In genomic region chr7:139393621-139394215, GRCh38 we compare ENCODE assay signal across 19 cellular contexts. TPM values are rescaled to one million over a fixed set of nuclear protein-coding genes. Genes with fewer than 3 reads are reported as not detected.
DNase-seq lines count a peak whose midpoint lies in the region; ATAC-seq and TF ChIP-seq lines count a peak whose summit lies in the region.
"Had no signal": no experiment of that assay in that cellular context is flagged by ENCODE, and none has a peak within 500 bp of the region (broad histone marks: within the 10 kb centered on the region; RNA-seq: fewer than 3 reads in every experiment).

No MANE protein-coding gene starts in this region.

- no peak for ATAC-seq in GM18868 (IDR thresholded peaks at IDR 0.05; ENCODE audit: unreplicated experiment)
- ATAC-seq: heart left ventricle; stimulated activated effector memory CD8-positive, alpha-beta T cell treated with anti-CD3 and anti-CD28 coated beads, Interleukin-12 subunit alpha, Interleukin-12 subunit beta, amount 100 ng/mL, for 72 hours had no signal

- peaks cover 24% of the 10 kb centered on the region for H3K4me1 Mint-ChIP-seq in T-helper 2 cell treated with Interferon-gamma antibody and Interleukin-4, amounts not matched to agents 5 μg/mL and 100 μg/mL, for 36 hours (ENCODE audit: low read depth)
- H3K4me1 Mint-ChIP-seq in activated CD4-positive, alpha-beta memory T cell treated with anti-CD3 and anti-CD28 coated beads, Interleukin-2, amount 10 ng/mL, durations not matched to agents 7 days and 5 days = peaks cover 38% of the 10 kb centered on the region

- H3K27ac Mint-ChIP-seq in T-helper 2 cell treated with Interferon-gamma antibody and Interleukin-4, amounts not matched to agents 5 μg/mL and 100 μg/mL, for 36 hours = peak overlapping the region; percentile 64
- peak overlapping the region; percentile 74 for H3K27ac Mint-ChIP-seq in activated CD4-positive, alpha-beta memory T cell treated with anti-CD3 and anti-CD28 coated beads, Interleukin-2, amount 10 ng/mL, durations not matched to agents 7 days and 5 days

- peaks cover 51% of the 10 kb centered on the region for H3K36me3 Mint-ChIP-seq in T-helper 2 cell treated with Interferon-gamma antibody and Interleukin-4, amounts not matched to agents 5 μg/mL and 100 μg/mL, for 36 hours (ENCODE audit: low read depth)
- peaks cover 57% of the 10 kb centered on the region for H3K36me3 Mint-ChIP-seq in activated CD4-positive, alpha-beta memory T cell treated with anti-CD3 and anti-CD28 coated beads, Interleukin-2, amount 10 ng/mL, durations not matched to agents 7 days and 5 days (ENCODE audit: low read depth)

- CTCF ChIA-PET in activated CD4-positive, alpha-beta memory T cell treated with anti-CD3 and anti-CD28 coated beads, Interleukin-2, amount 10 ng/mL, durations not matched to agents 7 days and 5 days (lab: Charles Lee) = interaction anchor here (1.4 to 3.9 kb wide), 3 partner anchors 12 to 41 kb away, joined by 4 to 17 read pairs (median 4); no protein-coding TSS in a partner anchor
- CTCF ChIA-PET in RWPE1 (lab: Yijun Ruan, JAX) = no interaction called here

- no peak for TF ChIP-seq CTCF in RWPE1 (conservative IDR thresholded peaks at IDR 0.05; ENCODE audit: low read depth)

- no peaks in the 10 kb centered on the region for H3K9me3 Mint-ChIP-seq in T-helper 2 cell treated with Interferon-gamma antibody and Interleukin-4, amounts not matched to agents 5 μg/mL and 100 μg/mL, for 36 hours
- H3K9me3 Mint-ChIP-seq in activated CD4-positive, alpha-beta memory T cell treated with anti-CD3 and anti-CD28 coated beads, Interleukin-2, amount 10 ng/mL, durations not matched to agents 7 days and 5 days = no peaks in the 10 kb centered on the region
- H3K9me3 Mint-ChIP-seq: stimulated activated effector memory CD8-positive, alpha-beta T cell treated with anti-CD3 and anti-CD28 coated beads, Interleukin-12 subunit alpha, Interleukin-12 subunit beta, amount 100 ng/mL, for 72 hours had no signal

- H3K4me3 Mint-ChIP-seq in T-helper 2 cell treated with Interferon-gamma antibody and Interleukin-4, amounts not matched to agents 5 μg/mL and 100 μg/mL, for 36 hours = no peak overlapping the region
- H3K4me3 Mint-ChIP-seq in activated CD4-positive, alpha-beta memory T cell treated with anti-CD3 and anti-CD28 coated beads, Interleukin-2, amount 10 ng/mL, durations not matched to agents 7 days and 5 days = no peak overlapping the region
- H3K4me3 Mint-ChIP-seq: stimulated activated effector memory CD8-positive, alpha-beta T cell treated with anti-CD3 and anti-CD28 coated beads, Interleukin-12 subunit alpha, Interleukin-12 subunit beta, amount 100 ng/mL, for 72 hours had no signal

- H3K27ac ChIP-seq in RWPE1 = no peak overlapping the region
- H3K27ac ChIP-seq: 22Rv1, esophagus squamous epithelium, heart left ventricle, tibial nerve had no signal

- no peak for DNase-seq in T-helper 2 cell treated with Interferon-gamma antibody and Interleukin-4, amounts not matched to agents 5 μg/mL and 100 μg/mL, for 36 hours (ENCODE audit: low spot score)
- DNase-seq in T-helper 2 cell = no peak
- DNase-seq in GM04503 (ENCODE audit: low read depth) = peak; percentile 3
- no peak for DNase-seq in activated CD4-positive, alpha-beta memory T cell treated with anti-CD3 and anti-CD28 coated beads, Interleukin-2, amount 10 ng/mL, durations not matched to agents 7 days and 5 days
- peak; percentile 5 for DNase-seq in myocyte (ENCODE audit: low read depth)
- DNase-seq in stimulated activated CD4-positive, alpha-beta T cell treated with anti-CD3 and anti-CD28 coated beads, Interleukin-4, amount 100 ng/mL, for 1 hour = no peak
- DNase-seq in RWPE1 (ENCODE audit: low spot score) = no peak
- DNase-seq: BE2C, DMS153, esophagus squamous epithelium, heart left ventricle, Karpas-422, mammary epithelial cell, NCI-H1417, NCI-H774 had no signal

- POLR2A ChIA-PET in activated CD4-positive, alpha-beta memory T cell treated with anti-CD3 and anti-CD28 coated beads, Interleukin-2, amount 10 ng/mL, durations not matched to agents 7 days and 5 days (lab: Charles Lee) = interaction anchor here (0.6 to 2.6 kb wide), 6 partner anchors 9 to 34 kb away, joined by 3 to 27 read pairs (median 3); partner anchors contain the start of gene LUC7L2
- POLR2A ChIA-PET in RWPE1 (lab: Yijun Ruan, JAX; ENCODE audit: low non-redundant PET) = interaction anchor here (1.1 kb wide), 1 partner anchor 13 kb away, joined by 3 read pairs; no protein-coding TSS in a partner anchor

- H3K27me3 Mint-ChIP-seq in T-helper 2 cell treated with Interferon-gamma antibody and Interleukin-4, amounts not matched to agents 5 μg/mL and 100 μg/mL, for 36 hours (ENCODE audit: low read depth) = no peaks in the 10 kb centered on the region
- no peaks in the 10 kb centered on the region for H3K27me3 Mint-ChIP-seq in activated CD4-positive, alpha-beta memory T cell treated with anti-CD3 and anti-CD28 coated beads, Interleukin-2, amount 10 ng/mL, durations not matched to agents 7 days and 5 days

RNA-seq across cellular contexts. Expression of gene LUC7L2, which starts 34.0 kb away (rescaled TPM):
- 100 to 1,000 TPM; 106 to 110 TPM for total RNA-seq in activated CD4-positive, alpha-beta memory T cell treated with anti-CD3 and anti-CD28 coated beads, Interleukin-2, amount 10 ng/mL, durations not matched to agents 7 days and 5 days
- total RNA-seq in myocyte = 81.1 and 82.3 TPM in 2 replicates
- 58.3 TPM for polyA plus RNA-seq in myocyte (2012)

RNA-seq across cellular contexts. Expression of gene FMC1, which starts 52.6 kb away (rescaled TPM):
- 1 to 10 TPM; 9.9 TPM for total RNA-seq in activated CD4-positive, alpha-beta memory T cell treated with anti-CD3 and anti-CD28 coated beads, Interleukin-2, amount 10 ng/mL, durations not matched to agents 7 days and 5 days
- total RNA-seq in myocyte = 17.4 and 25.7 TPM in 2 replicates
- 31.0 TPM for polyA plus RNA-seq in myocyte (2012)

Comparison
In these comparisons a context has a peak if more than half of its experiments do, and no peak if none do; other contexts are left out.
1. DNase-seq: peak in GM04503 (single experiment) and myocyte (single experiment); none in T-helper 2 cell treated with Interferon-gamma antibody and Interleukin-4, amounts not matched to agents 5 μg/mL and 100 μg/mL, for 36 hours (single experiment), T-helper 2 cell (0 of 5), activated CD4-positive, alpha-beta memory T cell treated with anti-CD3 and anti-CD28 coated beads, Interleukin-2, amount 10 ng/mL, durations not matched to agents 7 days and 5 days (single experiment), stimulated activated CD4-positive, alpha-beta T cell treated with anti-CD3 and anti-CD28 coated beads, Interleukin-4, amount 100 ng/mL, for 1 hour (single experiment) and RWPE1 (single experiment).